9 cellular contexts compared by ENCODE assay signal in genomic region chr9:121725008-121725795, GRCh38.
A peak's percentile ranks its signal among the peaks of the same experiment; 100 is the strongest.
DNase-seq lines count a peak whose midpoint lies in the region; ATAC-seq and TF ChIP-seq lines count a peak whose summit lies in the region.
"Had no signal": no experiment of that assay in that cellular context is flagged by ENCODE, and none has a peak within 500 bp of the region (broad histone marks: within the 10 kb centered on the region; RNA-seq: fewer than 3 reads in every experiment).

No MANE protein-coding gene starts in this region.

- peak; percentile 20 for TF ChIP-seq POLR2A in prostate gland (IDR thresholded peaks at IDR 0.05)

- H3K36me3 Mint-ChIP-seq in activated CD4-positive, alpha-beta memory T cell treated with anti-CD3 and anti-CD28 coated beads, Interleukin-2, amount 10 ng/mL, durations not matched to agents 7 days and 5 days (ENCODE audit: low read depth) = no peaks in the 10 kb centered on the region

- in situ Hi-C loops in astrocyte of the spinal cord (cut with HindIII; ENCODE audit: low sequenced_read_pairs) = loop anchor here (25.0 kb wide), 1 partner anchor 262 kb away; no protein-coding TSS in a partner anchor

- H3K4me3 Mint-ChIP-seq in activated CD4-positive, alpha-beta memory T cell treated with anti-CD3 and anti-CD28 coated beads, Interleukin-2, amount 10 ng/mL, durations not matched to agents 7 days and 5 days = no peak overlapping the region
- H3K4me3 Mint-ChIP-seq: stimulated activated naive CD8-positive, alpha-beta T cell treated with anti-CD3 and anti-CD28 coated beads, Interleukin-15, amount 100 ng/mL, for 72 hours had no signal

- H3K27ac Mint-ChIP-seq in activated CD4-positive, alpha-beta memory T cell treated with anti-CD3 and anti-CD28 coated beads, Interleukin-2, amount 10 ng/mL, durations not matched to agents 7 days and 5 days = no peak overlapping the region

- H3K27ac ChIP-seq in heart right ventricle (peak overlapping the region; percentile 67 to 98 (median 92)), prostate gland (peak overlapping the region; percentile 72 to 75)

- H3K27me3 ChIP-seq in heart right ventricle (no peaks in the 10 kb centered on the region), prostate gland (replicated peaks; ENCODE audit: insufficient read depth) (no peaks in the 10 kb centered on the region)

- H3K9me3 Mint-ChIP-seq in activated CD4-positive, alpha-beta memory T cell treated with anti-CD3 and anti-CD28 coated beads, Interleukin-2, amount 10 ng/mL, durations not matched to agents 7 days and 5 days = no peaks in the 10 kb centered on the region
- H3K9me3 Mint-ChIP-seq: stimulated activated naive CD8-positive, alpha-beta T cell treated with anti-CD3 and anti-CD28 coated beads, Interleukin-15, amount 100 ng/mL, for 72 hours had no signal

- H3K4me3 ChIP-seq in astrocyte of the spinal cord (ENCODE audit: low read depth, low read length) = no peak overlapping the region
- no peak overlapping the region for H3K4me3 ChIP-seq in heart right ventricle
- no peak overlapping the region for H3K4me3 ChIP-seq in prostate gland

- CTCF ChIA-PET in activated CD4-positive, alpha-beta memory T cell treated with anti-CD3 and anti-CD28 coated beads, Interleukin-2, amount 10 ng/mL, durations not matched to agents 7 days and 5 days (lab: Charles Lee) = no interaction called here

- H3K36me3 ChIP-seq in heart right ventricle (no peaks in the 10 kb centered on the region), prostate gland (no peaks in the 10 kb centered on the region)

- POLR2A ChIA-PET in activated CD4-positive, alpha-beta memory T cell treated with anti-CD3 and anti-CD28 coated beads, Interleukin-2, amount 10 ng/mL, durations not matched to agents 7 days and 5 days (lab: Charles Lee) = no interaction called here

- H3K4me1 ChIP-seq in heart right ventricle = peaks cover 70 to 100% (median 98%) of the 10 kb centered on the region in 9 donors
- H3K4me1 ChIP-seq in prostate gland (replicated peaks) = peaks cover 9% of the 10 kb centered on the region

- no peak for TF ChIP-seq CTCF in astrocyte of the spinal cord (IDR thresholded peaks at IDR 0.05; ENCODE audit: low read depth, low read length)
- TF ChIP-seq CTCF in heart right ventricle (IDR thresholded peaks at IDR 0.05) = no peak
- peak in 1 of 4 experiments; percentile 11 for TF ChIP-seq CTCF in prostate gland (IDR thresholded peaks at IDR 0.05)

- intact Hi-C loops in heart right ventricle (cut with DNase I) = loop anchor here in 3 of 10 donors (1.0 to 10.0 kb wide), 4 partner anchors 11 to 80 kb away; no protein-coding TSS in a partner anchor
- intact Hi-C loops in prostate gland (cut with DNase I) = no loop called here

- H3K27me3 Mint-ChIP-seq in activated CD4-positive, alpha-beta memory T cell treated with anti-CD3 and anti-CD28 coated beads, Interleukin-2, amount 10 ng/mL, durations not matched to agents 7 days and 5 days = peaks cover 10% of the 10 kb centered on the region
- H3K27me3 Mint-ChIP-seq: stimulated activated naive CD8-positive, alpha-beta T cell treated with anti-CD3 and anti-CD28 coated beads, Interleukin-15, amount 100 ng/mL, for 72 hours had no signal

- ATAC-seq in heart right ventricle = peak; percentile 86 to 92 (median 88)
- ATAC-seq: stimulated activated naive CD8-positive, alpha-beta T cell treated with anti-CD3 and anti-CD28 coated beads, Interleukin-15, amount 100 ng/mL, for 72 hours had no signal

- no peaks in the 10 kb centered on the region for H3K4me1 Mint-ChIP-seq in activated CD4-positive, alpha-beta memory T cell treated with anti-CD3 and anti-CD28 coated beads, Interleukin-2, amount 10 ng/mL, durations not matched to agents 7 days and 5 days
- H3K4me1 Mint-ChIP-seq: stimulated activated naive CD8-positive, alpha-beta T cell treated with anti-CD3 and anti-CD28 coated beads, Interleukin-15, amount 100 ng/mL, for 72 hours had no signal

- DNase-seq in EH (ENCODE audit: low read depth) (peak; percentile 99), astrocyte of the spinal cord (ENCODE audit: low read depth, low spot score) (peak; percentile 92), heart right ventricle (peak; percentile 95 to 99), prostate gland (ENCODE audit: low spot score) (peak; percentile 93), NCI-H524 treated with DMSO at 0.1 percent for 48 hours (lab: John Stamatoyannopoulos, UW) (no peak)
- no peak for DNase-seq in activated naive CD4-positive, alpha-beta T cell (lab: John Stamatoyannopoulos, UW)
- no peak for DNase-seq in activated T-cell treated with anti-CD3 and anti-CD28 coated beads, Interleukin-2, amount 50 U/mL, for 48 hours
- DNase-seq in activated CD4-positive, alpha-beta memory T cell treated with anti-CD3 and anti-CD28 coated beads, Interleukin-2, amount 10 ng/mL, durations not matched to agents 7 days and 5 days = no peak
- DNase-seq: stimulated activated naive CD8-positive, alpha-beta T cell treated with anti-CD3 and anti-CD28 coated beads, Interleukin-15, amount 100 ng/mL, for 72 hours had no signal

- H3K9me3 ChIP-seq in heart right ventricle (no peaks in the 10 kb centered on the region), prostate gland (no peaks in the 10 kb centered on the region)

- WGBS in heart right ventricle, 2 donors = 30% methylated on average over 22 of the region's 22 CpGs
- WGBS in prostate gland = 32% methylated on average over 22 of the region's 22 CpGs

Comparison
In these comparisons a context has a peak if more than half of its experiments do, and no peak if none do; other contexts are left out.
1. DNase-seq: peak in EH (single experiment), astrocyte of the spinal cord (single experiment), heart right ventricle (2 of 2) and prostate gland (single experiment); none in activated naive CD4-positive, alpha-beta T cell (0 of 4), NCI-H524 treated with DMSO at 0.1 percent for 48 hours (single experiment), activated T-cell treated with anti-CD3 and anti-CD28 coated beads, Interleukin-2, amount 50 U/mL, for 48 hours (0 of 2) and activated CD4-positive, alpha-beta memory T cell treated with anti-CD3 and anti-CD28 coated beads, Interleukin-2, amount 10 ng/mL, durations not matched to agents 7 days and 5 days (single experiment).